In the genomic region with DNA sequence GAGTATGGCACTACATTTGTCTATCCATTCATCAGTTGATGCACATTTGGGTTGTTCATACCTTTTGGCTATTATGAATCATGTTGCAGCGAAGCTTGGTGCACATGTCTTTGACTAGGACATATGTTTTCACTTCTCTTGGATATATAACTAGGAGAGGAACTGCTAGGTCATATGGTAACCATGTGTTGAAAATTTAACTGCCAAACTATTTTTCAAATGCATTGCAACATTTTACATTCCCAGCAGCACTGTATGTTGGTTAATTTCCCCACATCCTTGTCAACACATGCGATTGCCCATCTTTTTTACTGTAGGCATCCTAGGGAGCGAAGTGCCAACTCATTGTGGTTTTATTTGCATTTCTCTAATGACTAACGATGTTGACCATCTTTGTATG, we compare ENCODE assay signal across 12 cellular contexts.
DNase-seq lines count a peak whose midpoint lies in the region; TF ChIP-seq lines count a peak whose summit lies in the region.
"Had no signal": no experiment of that assay in that cellular context is flagged by ENCODE, and none has a peak within 500 bp of the region (broad histone marks: within the 10 kb centered on the region; RNA-seq: fewer than 3 reads in every experiment).

No MANE protein-coding gene starts in this region.

- H3K9me3 ChIP-seq in Karpas-422 (ENCODE audit: low read length), result no peaks in the 10 kb centered on the region
- H3K9me3 ChIP-seq in testis, result no peaks in the 10 kb centered on the region
- H3K9me3 ChIP-seq in CD8-positive, alpha-beta memory T cell (ENCODE audit: low read length), result no peaks in the 10 kb centered on the region
- H3K9me3 ChIP-seq: ovary had no signal

- H3K36me3 ChIP-seq in Karpas-422 (ENCODE audit: insufficient read depth, low read length) (no peaks in the 10 kb centered on the region), testis (ENCODE audit: low read depth, missing control alignments) (no peaks in the 10 kb centered on the region)
- H3K36me3 ChIP-seq in CD8-positive, alpha-beta memory T cell (ENCODE audit: insufficient read depth, low read length), result no peaks in the 10 kb centered on the region
- H3K36me3 ChIP-seq: ovary had no signal

- H3K27ac Mint-ChIP-seq in CD8-positive, alpha-beta memory T cell, result no peak overlapping the region
- H3K27ac Mint-ChIP-seq: activated naive CD8-positive, alpha-beta T cell treated with anti-CD3 and anti-CD28 coated beads, Interleukin-2, amount 10 ng/mL, durations not matched to agents 7 days and 5 days had no signal

- POLR2A ChIA-PET in CD8-positive, alpha-beta memory T cell (lab: Charles Lee), result interaction anchor here (0.6 kb wide), 1 partner anchor 50 kb away, joined by 3 read pairs; no protein-coding TSS in a partner anchor

- H3K4me2 ChIP-seq in Karpas-422 (ENCODE audit: low read depth, low read length, poor library complexity, severe bottlenecking), result no peak overlapping the region

- peak; percentile 53 for DNase-seq in AG20443 (ENCODE audit: low spot score)
- peak; percentile 16 for DNase-seq in Karpas-422
- DNase-seq in SKM-1 (lab: John Stamatoyannopoulos, UW; ENCODE audit: unreplicated experiment), result peak; percentile 37
- DNase-seq in fibroblast of the aortic adventitia (ENCODE audit: low read depth), result peak; percentile 63
- no peak for DNase-seq in stimulated activated CD4-positive, alpha-beta T cell treated with anti-CD3 and anti-CD28 coated beads, Interleukin-2, amount 100 ng/mL, for 24 hours
- DNase-seq in testis, result no peak
- no peak for DNase-seq in CD8-positive, alpha-beta memory T cell
- DNase-seq in putamen (ENCODE audit: low spot score), result no peak
- DNase-seq: activated naive CD8-positive, alpha-beta T cell treated with anti-CD3 and anti-CD28 coated beads, Interleukin-2, amount 10 ng/mL, durations not matched to agents 7 days and 5 days; hippocampal formation; ovary had no signal

- no peak overlapping the region for H3K9ac ChIP-seq in Karpas-422 (ENCODE audit: low read length)

- no peak for TF ChIP-seq POLR2A in testis (IDR thresholded peaks at IDR 0.05)

- H3K4me3 ChIP-seq in Karpas-422 (ENCODE audit: low read length), result no peak overlapping the region
- no peak overlapping the region for H3K4me3 ChIP-seq in fibroblast of the aortic adventitia (ENCODE audit: low read depth, low read length)
- no peak overlapping the region for H3K4me3 ChIP-seq in testis
- H3K4me3 ChIP-seq in CD8-positive, alpha-beta memory T cell (ENCODE audit: low read length), result no peak overlapping the region
- H3K4me3 ChIP-seq: ovary had no signal

- H3K27ac ChIP-seq in Karpas-422 (ENCODE audit: low read length), result no peak overlapping the region
- no peak overlapping the region for H3K27ac ChIP-seq in testis
- H3K27ac ChIP-seq in CD8-positive, alpha-beta memory T cell (ENCODE audit: low read depth, low read length), result no peak overlapping the region
- H3K27ac ChIP-seq: C4-2B, ovary had no signal

- H3K9me2 ChIP-seq in Karpas-422 (replicated peaks; ENCODE audit: insufficient read depth, low read length), result no peaks in the 10 kb centered on the region

- peaks cover 0 to 2% (median 0%) of the 10 kb centered on the region in 5 donors for H3K9me3 Mint-ChIP-seq in CD8-positive, alpha-beta memory T cell

- no peaks in the 10 kb centered on the region for H4K20me1 ChIP-seq in Karpas-422 (ENCODE audit: insufficient read depth, low read depth, low read length)

- H2AFZ ChIP-seq in Karpas-422 (ENCODE audit: low read length), result no peak overlapping the region

- H3K27me3 Mint-ChIP-seq in CD8-positive, alpha-beta memory T cell, result no peaks in the 10 kb centered on the region
- H3K27me3 Mint-ChIP-seq: activated naive CD8-positive, alpha-beta T cell treated with anti-CD3 and anti-CD28 coated beads, Interleukin-2, amount 10 ng/mL, durations not matched to agents 7 days and 5 days had no signal

- CTCF ChIA-PET in CD8-positive, alpha-beta memory T cell (lab: Charles Lee), result interaction anchor here (1.4 to 2.2 kb wide), 2 partner anchors 13 to 194 kb away, joined by 3 to 7 read pairs; partner anchors contain the start of gene PFKFB3

- H3K4me3 Mint-ChIP-seq in CD8-positive, alpha-beta memory T cell, result no peak overlapping the region
- H3K4me3 Mint-ChIP-seq: activated naive CD8-positive, alpha-beta T cell treated with anti-CD3 and anti-CD28 coated beads, Interleukin-2, amount 10 ng/mL, durations not matched to agents 7 days and 5 days had no signal

- TF ChIP-seq CTCF in fibroblast of the aortic adventitia (IDR thresholded peaks at IDR 0.05; ENCODE audit: insufficient read depth, low read length), result no peak
- TF ChIP-seq CTCF in testis (IDR thresholded peaks at IDR 0.05), result no peak

- H3K27me3 ChIP-seq in Karpas-422 (ENCODE audit: low read length) (no peaks in the 10 kb centered on the region; the same call in 1 of the 2 replicates), testis (no peaks in the 10 kb centered on the region)
- no peaks in the 10 kb centered on the region for H3K27me3 ChIP-seq in CD8-positive, alpha-beta memory T cell (ENCODE audit: insufficient read depth, low read length, poor library complexity, severe bottlenecking)
- H3K27me3 ChIP-seq: ovary had no signal

- 90 to 94% methylated on average over 4 of the region's 4 CpGs for WGBS in testis, 2 donors

- peaks cover 0 to 4% (median 0%) of the 10 kb centered on the region in 3 donors for H3K36me3 Mint-ChIP-seq in CD8-positive, alpha-beta memory T cell

- H3K4me1 ChIP-seq in Karpas-422 (ENCODE audit: low read length) (peaks cover 21% of the 10 kb centered on the region), testis (peaks cover 3% of the 10 kb centered on the region)
- H3K4me1 ChIP-seq in CD8-positive, alpha-beta memory T cell (ENCODE audit: insufficient read depth, low read length), result peaks cover 1% of the 10 kb centered on the region

- no peaks in the 10 kb centered on the region for H3K79me2 ChIP-seq in Karpas-422 (ENCODE audit: low read length)

- H3K4me1 Mint-ChIP-seq in CD8-positive, alpha-beta memory T cell, result peaks cover 1% of the 10 kb centered on the region in 3 donors

- intact Hi-C loops in testis (cut with DNase I; ENCODE audit: low total_unique reads), result no loop called here

Comparison
In these comparisons a context has a peak if more than half of its experiments do, and no peak if none do; other contexts are left out.
1. DNase-seq: peak in AG20443 (single experiment), Karpas-422 (single experiment), SKM-1 (single experiment) and fibroblast of the aortic adventitia (single experiment); none in stimulated activated CD4-positive, alpha-beta T cell treated with anti-CD3 and anti-CD28 coated beads, Interleukin-2, amount 100 ng/mL, for 24 hours (0 of 2), testis (single experiment), CD8-positive, alpha-beta memory T cell (0 of 5) and putamen (single experiment).